ENCODE assay signal across 19 cellular contexts in the genomic region with DNA sequence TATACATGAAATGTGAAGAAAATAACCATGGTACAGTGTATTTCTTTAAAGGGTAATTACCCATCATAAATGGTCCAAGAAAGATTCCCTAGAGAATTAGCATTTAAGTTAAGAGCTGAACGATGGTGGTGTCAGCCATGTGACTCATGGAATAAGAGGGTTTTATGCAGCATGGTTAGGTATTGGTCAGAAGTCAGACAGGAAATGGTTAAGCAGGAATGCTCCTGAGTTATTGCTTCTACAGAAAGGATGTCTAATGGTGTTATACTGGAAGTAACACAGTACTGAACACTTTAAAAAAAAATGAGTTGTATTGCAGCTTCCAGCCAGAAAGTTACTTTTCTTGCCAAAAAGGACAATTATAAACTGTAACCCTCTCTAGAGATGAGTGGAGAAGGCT.
DNase-seq lines count a peak whose midpoint lies in the region; ATAC-seq and TF ChIP-seq lines count a peak whose summit lies in the region.
"Had no signal": no experiment of that assay in that cellular context is flagged by ENCODE, and none has a peak within 500 bp of the region (broad histone marks: within the 10 kb centered on the region; RNA-seq: fewer than 3 reads in every experiment).

No MANE protein-coding gene starts in this region.

- peaks cover 44% of the 10 kb centered on the region for H3K4me1 Mint-ChIP-seq in nephron
- H3K4me1 Mint-ChIP-seq in naive thymus-derived CD4-positive, alpha-beta T cell: no peaks in the 10 kb centered on the region
- H3K4me1 Mint-ChIP-seq: CD8-positive, alpha-beta memory T cell; naive B cell had no signal

- H3K27me3 ChIP-seq in naive thymus-derived CD4-positive, alpha-beta T cell (ENCODE audit: control insufficient read depth in 2 of 2, insufficient read depth in 2 of 2, low read length in 2 of 2): no peaks in the 10 kb centered on the region
- H3K27me3 ChIP-seq: SJSA1, upper lobe of right lung had no signal

- no peak overlapping the region for H3K4me3 Mint-ChIP-seq in nephron
- no peak overlapping the region for H3K4me3 Mint-ChIP-seq in naive thymus-derived CD4-positive, alpha-beta T cell
- H3K4me3 Mint-ChIP-seq: activated CD8-positive, alpha-beta T cell treated with anti-CD3 and anti-CD28 coated beads, Interleukin-2, amount 10 ng/mL, durations not matched to agents 7 days and 5 days; brain; CD8-positive, alpha-beta memory T cell had no signal

- no peak for TF ChIP-seq CTCF in choroid plexus epithelial cell (conservative IDR thresholded peaks at IDR 0.05; ENCODE audit: low read depth, low read length)
- TF ChIP-seq CTCF in nephron (IDR thresholded peaks at IDR 0.05; ENCODE audit: unreplicated experiment in 3 of 3): no peak

- ATAC-seq in GM18907 (IDR thresholded peaks at IDR 0.05; ENCODE audit: unreplicated experiment): no peak
- ATAC-seq in naive thymus-derived CD4-positive, alpha-beta T cell: no peak
- ATAC-seq: activated CD8-positive, alpha-beta T cell treated with anti-CD3 and anti-CD28 coated beads, Interleukin-2, amount 10 ng/mL, durations not matched to agents 7 days and 5 days; HCT116; upper lobe of right lung had no signal

- no peak overlapping the region for H3K4me3 ChIP-seq in choroid plexus epithelial cell (ENCODE audit: low read depth, low read length)
- H3K4me3 ChIP-seq in naive thymus-derived CD4-positive, alpha-beta T cell (ENCODE audit: low read length): no peak overlapping the region
- H3K4me3 ChIP-seq: SJSA1, upper lobe of right lung had no signal

- H3K9me3 ChIP-seq in naive thymus-derived CD4-positive, alpha-beta T cell (ENCODE audit: control insufficient read depth in 2 of 3, low read length in 3 of 3): no peaks in the 10 kb centered on the region
- H3K9me3 ChIP-seq: SJSA1, upper lobe of right lung had no signal

- H3K27ac Mint-ChIP-seq in nephron: peak overlapping the region; percentile 21 to 79 (median 72)
- H3K27ac Mint-ChIP-seq in naive thymus-derived CD4-positive, alpha-beta T cell: no peak overlapping the region
- H3K27ac Mint-ChIP-seq: activated CD8-positive, alpha-beta T cell treated with anti-CD3 and anti-CD28 coated beads, Interleukin-2, amount 10 ng/mL, durations not matched to agents 7 days and 5 days; activated T-helper 2 cell treated with anti-CD3 and anti-CD28 coated beads, Interferon-gamma antibody, Interleukin-2, Interleukin-4, amounts not matched to agents 10 μg/mL and 5 μg/mL and 100 μg/mL, durations not matched to agents 14 hours and 24 hours and 36 hours; brain; CD8-positive, alpha-beta memory T cell; naive B cell had no signal

- no peaks in the 10 kb centered on the region for H3K27me3 Mint-ChIP-seq in nephron (ENCODE audit: low read depth)
- peaks cover 0 to 24% (median 18%) of the 10 kb centered on the region in 5 donors for H3K27me3 Mint-ChIP-seq in naive thymus-derived CD4-positive, alpha-beta T cell

- POLR2A ChIA-PET in naive thymus-derived CD4-positive, alpha-beta T cell (lab: Charles Lee): no interaction called here

- no peaks in the 10 kb centered on the region for H3K9me3 Mint-ChIP-seq in nephron
- H3K9me3 Mint-ChIP-seq in naive thymus-derived CD4-positive, alpha-beta T cell: no peaks in the 10 kb centered on the region
- H3K9me3 Mint-ChIP-seq: activated T-helper 2 cell treated with anti-CD3 and anti-CD28 coated beads, Interferon-gamma antibody, Interleukin-2, Interleukin-4, amounts not matched to agents 10 μg/mL and 5 μg/mL and 100 μg/mL, durations not matched to agents 14 hours and 24 hours and 36 hours; brain; CD8-positive, alpha-beta memory T cell; naive B cell had no signal

- H3K27ac ChIP-seq in naive thymus-derived CD4-positive, alpha-beta T cell (ENCODE audit: low read depth, low read length): no peak overlapping the region
- H3K27ac ChIP-seq: SJSA1, upper lobe of right lung had no signal

- no peaks in the 10 kb centered on the region for H3K4me1 ChIP-seq in naive thymus-derived CD4-positive, alpha-beta T cell (ENCODE audit: control insufficient read depth in 2 of 2, insufficient read depth in 2 of 2, low read length in 2 of 2)
- H3K4me1 ChIP-seq: upper lobe of right lung had no signal

- no peaks in the 10 kb centered on the region for H3K36me3 Mint-ChIP-seq in nephron (ENCODE audit: low read depth)
- no peaks in the 10 kb centered on the region for H3K36me3 Mint-ChIP-seq in naive thymus-derived CD4-positive, alpha-beta T cell
- H3K36me3 Mint-ChIP-seq: brain; CD8-positive, alpha-beta memory T cell; naive B cell had no signal

- intact Hi-C loops in naive thymus-derived CD4-positive, alpha-beta T cell (cut with micrococcal nuclease): no loop called here

- DNase-seq in Daoy (ENCODE audit: low read depth) (peak; percentile 72), NCI-H226 (peak; percentile 51), choroid plexus epithelial cell (ENCODE audit: low read depth) (peak; percentile 52), GF-D8 (lab: John Stamatoyannopoulos, UW) (no peak), NCI-H345 treated with DMSO at 0.1 percent for 48 hours (lab: John Stamatoyannopoulos, UW; ENCODE audit: unreplicated experiment) (no peak)
- DNase-seq in naive thymus-derived CD4-positive, alpha-beta T cell: no peak
- DNase-seq: activated CD8-positive, alpha-beta T cell treated with anti-CD3 and anti-CD28 coated beads, Interleukin-2, amount 10 ng/mL, durations not matched to agents 7 days and 5 days; CD8-positive, alpha-beta memory T cell; naive B cell; NCI-H187 treated with DMSO at 0.1 percent for 48 hours; retina; stimulated activated CD4-positive, alpha-beta T cell treated with anti-CD3 and anti-CD28 coated beads, Interleukin-4, amount 100 ng/mL, for 24 hours; upper lobe of right lung had no signal

- CTCF ChIA-PET in naive thymus-derived CD4-positive, alpha-beta T cell (lab: Charles Lee): no interaction called here

- no peaks in the 10 kb centered on the region for H3K36me3 ChIP-seq in naive thymus-derived CD4-positive, alpha-beta T cell (ENCODE audit: control insufficient read depth in 2 of 3, insufficient read depth in 3 of 3, low read length in 3 of 3)
- H3K36me3 ChIP-seq: SJSA1, upper lobe of right lung had no signal

Comparison
In these comparisons a context has a peak if more than half of its experiments do, and no peak if none do; other contexts are left out.
1. DNase-seq: peak in Daoy (single experiment), NCI-H226 (single experiment) and choroid plexus epithelial cell (single experiment); none in GF-D8 (single experiment), naive thymus-derived CD4-positive, alpha-beta T cell (0 of 9) and NCI-H345 treated with DMSO at 0.1 percent for 48 hours (single experiment).
2. H3K27ac Mint-ChIP-seq: peak in nephron (3 of 3); none in naive thymus-derived CD4-positive, alpha-beta T cell (0 of 9).